Comparison of ENCODE assay signal across 12 cellular contexts in the genomic region with DNA sequence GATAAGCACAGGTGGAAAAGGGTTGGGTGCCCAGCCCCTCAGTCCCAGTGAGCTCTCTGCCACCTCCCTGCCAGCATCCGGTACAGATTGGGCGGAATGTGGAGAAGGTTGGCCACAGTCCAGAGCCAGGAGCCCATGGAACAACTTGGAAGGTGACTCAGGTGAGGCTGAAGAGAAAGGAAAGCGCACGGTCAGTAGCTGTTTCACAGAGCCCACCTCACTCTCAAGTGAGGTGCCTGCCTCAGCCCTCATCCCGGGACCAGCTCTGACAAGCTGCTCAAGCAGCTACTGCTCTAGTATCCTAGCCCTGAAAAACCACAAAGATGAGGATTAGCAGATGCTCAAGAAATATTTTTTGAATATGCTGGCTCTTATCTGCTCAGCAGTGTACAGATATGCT. TPM values are rescaled to one million over a fixed set of nuclear protein-coding genes. Genes with fewer than 3 reads are reported as not detected.
DNase-seq lines count a peak whose midpoint lies in the region; ATAC-seq, FAIRE-seq and TF ChIP-seq lines count a peak whose summit lies in the region.
"Had no signal": no experiment of that assay in that cellular context is flagged by ENCODE, and none has a peak within 500 bp of the region (broad histone marks: within the 10 kb centered on the region; RNA-seq: fewer than 3 reads in every experiment).

No MANE protein-coding gene starts in this region.

- peak overlapping the region in 3 of 10 donors; percentile 95 to 96 (median 96) for H3K4me3 Mint-ChIP-seq in naive thymus-derived CD4-positive, alpha-beta T cell

- TF ChIP-seq EP300 in GM12878 (IDR thresholded peaks at IDR 0.05; ENCODE audit: borderline replicate concordance in 1 of 2, control insufficient read depth in 1 of 2, low read depth in 2 of 2, low read length in 2 of 2) = no peak

- H3K9ac ChIP-seq in GM12878 (ENCODE audit: control insufficient read depth, insufficient read depth, low read length) = no peak overlapping the region
- H3K9ac ChIP-seq: BLaER1 had no signal

- H3K79me2 ChIP-seq in GM12878 (ENCODE audit: control insufficient read depth, insufficient read depth, low read length) = peaks cover 29% of the 10 kb centered on the region

- CTCF ChIA-PET in GM12878 (lab: Yijun Ruan, JAX) = no interaction called here
- CTCF ChIA-PET in naive thymus-derived CD4-positive, alpha-beta T cell (lab: Charles Lee) = interaction anchor here (0.6 kb wide), 1 partner anchor 41 kb away, joined by 4 read pairs; no protein-coding TSS in a partner anchor

- H3K4me2 ChIP-seq in GM12878 (ENCODE audit: control insufficient read depth, insufficient read depth) = no peak overlapping the region

- H3K27me3 ChIP-seq in cardiac muscle cell = no peaks in the 10 kb centered on the region
- H3K27me3 ChIP-seq in GM12878 (replicated peaks in 1 of 2; ENCODE audit: control insufficient read depth in 2 of 2, insufficient read depth in 2 of 2, low read length in 1 of 2) = no peaks in the 10 kb centered on the region
- no peaks in the 10 kb centered on the region for H3K27me3 ChIP-seq in naive thymus-derived CD4-positive, alpha-beta T cell (ENCODE audit: control insufficient read depth in 2 of 2, insufficient read depth in 2 of 2, low read length in 2 of 2)
- H3K27me3 ChIP-seq in upper lobe of right lung = no peaks in the 10 kb centered on the region
- no peaks in the 10 kb centered on the region for H3K27me3 ChIP-seq in spleen (replicated peaks in 1 of 7)
- H3K27me3 ChIP-seq: BLaER1, brain microvascular endothelial cell had no signal

- in situ Hi-C loops in GM12878 (cut with MboI) = no loop called here

- no peak for TF ChIP-seq RAD21 in GM12878 (IDR thresholded peaks at IDR 0.05; ENCODE audit: insufficient read depth, low read depth, low read length)

- TF ChIP-seq POLR2A in GM12878 (IDR thresholded peaks at IDR 0.05; ENCODE audit: low read depth, low read length) (0 out of 2 replicates have a peak, but pooled peaks have one; percentile 9), spleen (IDR thresholded peaks at IDR 0.05) (no peak)

- H3K36me3 Mint-ChIP-seq in naive thymus-derived CD4-positive, alpha-beta T cell = peaks cover 4 to 27% (median 20%) of the 10 kb centered on the region in 5 donors

- peak overlapping the region; percentile 91 for H3K27ac ChIP-seq in cardiac muscle cell
- no peak overlapping the region for H3K27ac ChIP-seq in GM12878 (ENCODE audit: control insufficient read depth, insufficient read depth)
- peak overlapping the region; percentile 96 for H3K27ac ChIP-seq in naive thymus-derived CD4-positive, alpha-beta T cell (ENCODE audit: low read depth, low read length)
- peak overlapping the region; percentile 97 for H3K27ac ChIP-seq in upper lobe of right lung
- H3K27ac ChIP-seq in spleen = peak overlapping the region in 4 of 8 donors; percentile 99 to 100 (median 99)
- H3K27ac ChIP-seq: BLaER1 had no signal

- no peak overlapping the region for H3K4me3 ChIP-seq in cardiac muscle cell
- H3K4me3 ChIP-seq in GM12878 = no peak overlapping the region
- no peak overlapping the region for H3K4me3 ChIP-seq in naive thymus-derived CD4-positive, alpha-beta T cell (ENCODE audit: low read length)
- H3K4me3 ChIP-seq in upper lobe of right lung = no peak overlapping the region
- H3K4me3 ChIP-seq in spleen = no peak overlapping the region

- no peaks in the 10 kb centered on the region for H3K9me3 Mint-ChIP-seq in naive thymus-derived CD4-positive, alpha-beta T cell

- H3K9me3 ChIP-seq in cardiac muscle cell (ENCODE audit: low read depth) = no peaks in the 10 kb centered on the region
- no peaks in the 10 kb centered on the region for H3K9me3 ChIP-seq in GM12878 (replicated peaks; ENCODE audit: control insufficient read depth, insufficient read depth, low read length)
- no peaks in the 10 kb centered on the region for H3K9me3 ChIP-seq in naive thymus-derived CD4-positive, alpha-beta T cell (ENCODE audit: control insufficient read depth in 2 of 3, low read length in 3 of 3)
- no peaks in the 10 kb centered on the region for H3K9me3 ChIP-seq in upper lobe of right lung
- no peaks in the 10 kb centered on the region for H3K9me3 ChIP-seq in spleen
- H3K9me3 ChIP-seq: BLaER1 had no signal

- RAD21 ChIA-PET in GM12878 (lab: Charles Lee; ENCODE audit: unreplicated experiment) = interaction anchor here (0.8 kb wide), 1 partner anchor 134 kb away, joined by 3 read pairs; no protein-coding TSS in a partner anchor

- no peak overlapping the region for H2AFZ ChIP-seq in GM12878 (ENCODE audit: control insufficient read depth, low read depth, low read length)

- DNase-seq in cardiac muscle cell (ENCODE audit: low read depth in 1 of 2, low spot score in 1 of 2) (no peak), cardiac septum (ENCODE audit: low spot score) (no peak), GM12878 (ENCODE audit: low read depth, low spot score) (no peak), upper lobe of right lung (no peak), spleen (no peak), T1000 (lab: John Stamatoyannopoulos, UW) (no peak)
- DNase-seq in naive thymus-derived CD4-positive, alpha-beta T cell = no peak
- no peak for DNase-seq in stimulated activated CD4-positive, alpha-beta T cell treated with anti-CD3 and anti-CD28 coated beads, Interleukin-4, amount 100 ng/mL, for 24 hours
- DNase-seq: brain microvascular endothelial cell, head of caudate nucleus, OCI-M1 had no signal

- peaks cover 12 to 54% (median 37%) of the 10 kb centered on the region in 7 donors for H3K4me1 Mint-ChIP-seq in naive thymus-derived CD4-positive, alpha-beta T cell

- peaks cover 6% of the 10 kb centered on the region; the same call in 1 of the 2 replicates for H4K20me1 ChIP-seq in GM12878 (ENCODE audit: control insufficient read depth, insufficient read depth)

- no peak for FAIRE-seq in GM12878 (lab: Jason Lieb, UNC)

- BruUV-seq in GM12878 (replicated peaks; lab: Mats Ljungman, UMichigan) = no TSS peak

- H3K27ac Mint-ChIP-seq in naive thymus-derived CD4-positive, alpha-beta T cell = peak overlapping the region; percentile 3 to 99 (median 87)

- SMC1A ChIA-PET in GM12878 (lab: Charles Lee; ENCODE audit: uncharacterized antibody, unreplicated experiment) = interaction anchor here (0.7 kb wide), 1 partner anchor 25 kb away, joined by 3 read pairs; no protein-coding TSS in a partner anchor

- 100% methylated on average over 3 of the region's 5 CpGs for WGBS in GM12878 (ENCODE audit: insufficient coverage, insufficient replicate concordance, low lambda C conversion rate, missing lambda C conversion rate)
- WGBS in spleen, 5 donors = 93 to 96% (median 95%) methylated on average over 5 of the region's 5 CpGs

- TF ChIP-seq CTCF in cardiac muscle cell (IDR thresholded peaks at IDR 0.05; ENCODE audit: low read depth, low read length) (no peak), GM12878 (IDR thresholded peaks at IDR 0.05 in 2 of 3, conservative IDR thresholded peaks at IDR 0.05 in 1 of 3; ENCODE audit: control insufficient read depth in 2 of 3, extremely low read depth in 1 of 3, insufficient read depth in 1 of 3, low read depth in 3 of 3, low read length in 3 of 3) (no peak), upper lobe of right lung (IDR thresholded peaks at IDR 0.05) (no peak), spleen (IDR thresholded peaks at IDR 0.05 in 8 of 11, conservative IDR thresholded peaks at IDR 0.05 in 3 of 11) (no peak)

- POLR2A ChIA-PET in GM12878 (lab: Charles Lee) = interaction anchor here (0.5 kb wide), 1 partner anchor 58 kb away, joined by 4 read pairs; no protein-coding TSS in a partner anchor
- POLR2A ChIA-PET in naive thymus-derived CD4-positive, alpha-beta T cell (lab: Charles Lee) = no interaction called here

- no peaks in the 10 kb centered on the region for H3K27me3 Mint-ChIP-seq in naive thymus-derived CD4-positive, alpha-beta T cell

- intact Hi-C loops in cardiac septum (cut with DNase I) (no loop called here), GM12878 (cut with micrococcal nuclease; ENCODE audit: unreplicated experiment) (loop anchor here (5.0 kb wide), 1 partner anchor 452 kb away; a partner anchor contains a TSS), upper lobe of right lung (cut with DNase I) (no loop called here), spleen (cut with DNase I; ENCODE audit: low total_unique reads) (no loop called here)
- intact Hi-C loops in naive thymus-derived CD4-positive, alpha-beta T cell (cut with micrococcal nuclease) = loop anchor here in 1 of 2 donors (2.0 to 10.0 kb wide), 6 partner anchors 176 to 917 kb away; a partner anchor contains a TSS

- H3K4me1 ChIP-seq in cardiac muscle cell (ENCODE audit: low read depth) (peaks cover 12% of the 10 kb centered on the region), GM12878 (ENCODE audit: control insufficient read depth, insufficient read depth, low read length) (peaks cover 9% of the 10 kb centered on the region), upper lobe of right lung (peaks cover 26% of the 10 kb centered on the region), spleen (peaks cover 23 to 83% (median 47%) of the 10 kb centered on the region in 6 donors)
- peaks cover 18 to 24% of the 10 kb centered on the region in 2 donors for H3K4me1 ChIP-seq in naive thymus-derived CD4-positive, alpha-beta T cell (ENCODE audit: control insufficient read depth in 2 of 2, insufficient read depth in 2 of 2, low read length in 2 of 2)

- ATAC-seq in GM12878 (no peak), upper lobe of right lung (no peak)
- ATAC-seq in naive thymus-derived CD4-positive, alpha-beta T cell = no peak

- H3K36me3 ChIP-seq in cardiac muscle cell = peaks cover 16% of the 10 kb centered on the region
- peaks cover 11 to 25% of the 10 kb centered on the region in 2 experiments for H3K36me3 ChIP-seq in GM12878 (ENCODE audit: control insufficient read depth in 2 of 2, insufficient read depth in 2 of 2, low read length in 1 of 2)
- peaks cover 0 to 45% (median 3%) of the 10 kb centered on the region in 3 experiments for H3K36me3 ChIP-seq in naive thymus-derived CD4-positive, alpha-beta T cell (ENCODE audit: control insufficient read depth in 2 of 3, insufficient read depth in 3 of 3, low read length in 3 of 3)
- H3K36me3 ChIP-seq in upper lobe of right lung = peaks cover 47% of the 10 kb centered on the region
- H3K36me3 ChIP-seq in spleen = peaks cover 0 to 80% (median 36%) of the 10 kb centered on the region in 6 donors

RNA-seq across cellular contexts. Expression of a gene that starts 1.1 kb away (rescaled TPM):
- 29.4 and 34.9 TPM in 2 replicates for total RNA-seq in cardiac muscle cell
- 42.5 and 61.4 TPM in 2 replicates for polyA plus RNA-seq in cardiac muscle cell
- total RNA-seq in cardiac septum = 63.4 TPM
- total RNA-seq in GM12878 (2013; cell fraction: nucleolus; rRNA removed) = 68.0 and 70.0 TPM in 2 replicates
- 9.6 and 10.7 TPM in 2 replicates for total RNA-seq in GM12878 (2014; rRNA removed)
- 6.2 and 7.1 TPM in 2 replicates for total RNA-seq in GM12878 (2014; rRNA removed; fragmentation: Illumina TruSeq; extraction: Trizol)
- total RNA-seq in GM12878 (2021) = 30.9 and 31.4 TPM in 2 replicates
- 9.2 TPM for polyA plus RNA-seq in GM12878 (2011; ENCODE audit: low read depth)
- polyA plus RNA-seq in GM12878 (2011; rRNA removed) = 9.6 and 12.3 TPM in 2 replicates
- polyA plus RNA-seq in GM12878 (2011; cell fraction: cytosol; rRNA removed) = 16.2 and 16.5 TPM in 2 replicates
- polyA plus RNA-seq in GM12878 (2011; cell fraction: nucleus; rRNA removed) = 31.7 and 36.4 TPM in 2 replicates
- 31.3 and 32.3 TPM in 2 replicates for polyA plus RNA-seq in GM12878 (2012)
- 3.4 and 9.1 TPM in 2 replicates for polyA plus RNA-seq in GM12878 (2014; fragmentation: Illumina TruSeq; extraction: Trizol)
- polyA plus RNA-seq in GM12878 (2014; fragmentation: Nextera tagmentation; extraction: Ambion mirVana) = 1 to 10 TPM; 2.0 to 3.6 TPM
- polyA plus RNA-seq in GM12878 (2014; rRNA removed) = 25.8 and 27.9 TPM in 2 replicates
- polyA plus RNA-seq in GM12878 (2016; fragmentation: Nextera tagmentation; extraction: Ambion mirVana) = 10 to 100 TPM; 18.3 to 20.0 TPM
- polyA minus RNA-seq in GM12878 (2011; rRNA and poly(A)+ RNA removed) = 10.9 and 26.3 TPM in 2 replicates
- polyA minus RNA-seq in GM12878 (2011; cell fraction: cytosol; rRNA and poly(A)+ RNA removed) = 12.2 and 16.9 TPM in 2 replicates
- 35.1 and 46.4 TPM in 2 replicates for polyA minus RNA-seq in GM12878 (2011; cell fraction: nucleus; rRNA and poly(A)+ RNA removed)
- total RNA-seq in naive thymus-derived CD4-positive, alpha-beta T cell = 10 to 100 TPM; 43.8 to 88.6 (median 69.4) TPM
- polyA plus RNA-seq in naive thymus-derived CD4-positive, alpha-beta T cell = 10 to 100 TPM; 12.3 to 14.0 TPM
- total RNA-seq in upper lobe of right lung = 85.2 TPM
- total RNA-seq in spleen = 10 to 100 TPM; 21.3 to 68.6 (median 47.5) TPM
- polyA plus RNA-seq in spleen = 10 to 100 TPM; 18.6 to 41.5 (median 28.5) TPM

RNA-seq across cellular contexts. Expression of a gene that starts 5.5 kb away (rescaled TPM):
- total RNA-seq in cardiac muscle cell (80.4 and 129 TPM in 2 replicates), cardiac septum (41.2 TPM), GM12878 (2014; rRNA removed) (189 and 194 TPM in 2 replicates), GM12878 (2014; rRNA removed; fragmentation: Illumina TruSeq; extraction: Trizol) (120 and 127 TPM in 2 replicates), GM12878 (2021) (163 and 168 TPM in 2 replicates), upper lobe of right lung (78.8 TPM), spleen (10 to 100 TPM; 50.5 to 76.8 (median 62.2) TPM)
- polyA plus RNA-seq in cardiac muscle cell (186 and 203 TPM in 2 replicates), GM12878 (2011; rRNA removed) (91.4 and 179 TPM in 2 replicates), GM12878 (2014; fragmentation: Illumina TruSeq; extraction: Trizol) (88.4 and 164 TPM in 2 replicates), GM12878 (2014; fragmentation: Nextera tagmentation; extraction: Ambion mirVana) (100 to 1,000 TPM; 405 to 607 TPM), GM12878 (2014; rRNA removed) (204 and 214 TPM in 2 replicates), GM12878 (2016; fragmentation: Nextera tagmentation; extraction: Ambion mirVana) (100 to 1,000 TPM; 256 to 277 TPM), spleen (100 to 1,000 TPM in 2 of 3 donors, 10 to 100 TPM in 1; 88.2 to 121 (median 104) TPM)
- 28.7 and 28.9 TPM in 2 replicates for total RNA-seq in GM12878 (2013; cell fraction: nucleolus; rRNA removed)
- 83.6 TPM for polyA plus RNA-seq in GM12878 (2011; ENCODE audit: low read depth)
- 259 and 394 TPM in 2 replicates for polyA plus RNA-seq in GM12878 (2011; cell fraction: cytosol; rRNA removed)
- polyA plus RNA-seq in GM12878 (2011; cell fraction: nucleus; rRNA removed) = 240 and 253 TPM in 2 replicates
- polyA plus RNA-seq in GM12878 (2012) = 92.0 and 97.7 TPM in 2 replicates
- polyA minus RNA-seq in GM12878 (2011; rRNA and poly(A)+ RNA removed) = 121 and 171 TPM in 2 replicates
- polyA minus RNA-seq in GM12878 (2011; cell fraction: cytosol; rRNA and poly(A)+ RNA removed) = 35.1 and 47.9 TPM in 2 replicates
- 25.6 and 46.9 TPM in 2 replicates for polyA minus RNA-seq in GM12878 (2011; cell fraction: nucleus; rRNA and poly(A)+ RNA removed)
- 100 to 1,000 TPM in 1 of 5 experiments, 10 to 100 TPM in 4; 35.4 to 117 (median 39.9) TPM for total RNA-seq in naive thymus-derived CD4-positive, alpha-beta T cell
- 100 to 1,000 TPM; 141 to 150 TPM for polyA plus RNA-seq in naive thymus-derived CD4-positive, alpha-beta T cell

RNA-seq across cellular contexts. Expression of a gene that starts 13.2 kb away (rescaled TPM):
- total RNA-seq in cardiac muscle cell (0.49 TPM in 1 of 2 replicates, not detected in the other), cardiac septum (not detected), GM12878 (2014; rRNA removed) (not detected in 2 replicates), GM12878 (2014; rRNA removed; fragmentation: Illumina TruSeq; extraction: Trizol) (not detected in 2 replicates), GM12878 (2021) (not detected in 2 replicates), upper lobe of right lung (not detected), spleen (not detected)
- polyA plus RNA-seq in cardiac muscle cell (not detected in 2 replicates), GM12878 (2011; rRNA removed) (not detected in 2 replicates), GM12878 (2014; fragmentation: Illumina TruSeq; extraction: Trizol) (not detected in 2 replicates), GM12878 (2014; fragmentation: Nextera tagmentation; extraction: Ambion mirVana) (not detected), GM12878 (2014; rRNA removed) (not detected in 2 replicates), GM12878 (2016; fragmentation: Nextera tagmentation; extraction: Ambion mirVana) (not detected), spleen (not detected)
- total RNA-seq in GM12878 (2013; cell fraction: nucleolus; rRNA removed) = not detected in 2 replicates
- polyA plus RNA-seq in GM12878 (2011; ENCODE audit: low read depth) = not detected
- polyA plus RNA-seq in GM12878 (2011; cell fraction: cytosol; rRNA removed) = not detected in 2 replicates
- polyA plus RNA-seq in GM12878 (2011; cell fraction: nucleus; rRNA removed) = not detected in 2 replicates
- polyA plus RNA-seq in GM12878 (2012) = 0.05 TPM in 1 of 2 replicates, not detected in the other
- polyA minus RNA-seq in GM12878 (2011; rRNA and poly(A)+ RNA removed) = not detected in 2 replicates
- not detected in 2 replicates for polyA minus RNA-seq in GM12878 (2011; cell fraction: cytosol; rRNA and poly(A)+ RNA removed)
- polyA minus RNA-seq in GM12878 (2011; cell fraction: nucleus; rRNA and poly(A)+ RNA removed) = not detected in 2 replicates
- not detected for total RNA-seq in naive thymus-derived CD4-positive, alpha-beta T cell
- not detected for polyA plus RNA-seq in naive thymus-derived CD4-positive, alpha-beta T cell

RNA-seq across cellular contexts. Expression of a gene that starts 52.5 kb away (rescaled TPM):
- total RNA-seq in cardiac muscle cell (8.7 and 8.9 TPM in 2 replicates), cardiac septum (0.40 TPM), GM12878 (2014; rRNA removed) (not detected in 2 replicates), GM12878 (2014; rRNA removed; fragmentation: Illumina TruSeq; extraction: Trizol) (not detected in 2 replicates), GM12878 (2021) (not detected in 2 replicates), upper lobe of right lung (13.0 TPM), spleen (under 1 TPM; 0.10 to 0.32 (median 0.24) TPM)
- polyA plus RNA-seq in cardiac muscle cell (3.4 and 5.9 TPM in 2 replicates), GM12878 (2011; rRNA removed) (0.01 TPM in 1 of 2 replicates, not detected in the other), GM12878 (2014; fragmentation: Illumina TruSeq; extraction: Trizol) (0.01 TPM in 1 of 2 replicates, not detected in the other), GM12878 (2014; fragmentation: Nextera tagmentation; extraction: Ambion mirVana) (under 1 TPM; 0.02 to 0.04 TPM), GM12878 (2014; rRNA removed) (0.03 TPM in 1 of 2 replicates, not detected in the other), GM12878 (2016; fragmentation: Nextera tagmentation; extraction: Ambion mirVana) (under 1 TPM; 0.06 to 0.11 TPM), spleen (under 1 TPM; 0.11 to 0.13 (median 0.12) TPM)
- not detected in 2 replicates for total RNA-seq in GM12878 (2013; cell fraction: nucleolus; rRNA removed)
- 0.12 TPM for polyA plus RNA-seq in GM12878 (2011; ENCODE audit: low read depth)
- not detected in 2 replicates for polyA plus RNA-seq in GM12878 (2011; cell fraction: cytosol; rRNA removed)
- polyA plus RNA-seq in GM12878 (2011; cell fraction: nucleus; rRNA removed) = not detected in 2 replicates
- polyA plus RNA-seq in GM12878 (2012) = 0.21 and 0.27 TPM in 2 replicates
- polyA minus RNA-seq in GM12878 (2011; rRNA and poly(A)+ RNA removed) = not detected in 2 replicates
- not detected in 2 replicates for polyA minus RNA-seq in GM12878 (2011; cell fraction: cytosol; rRNA and poly(A)+ RNA removed)
- not detected in 2 replicates for polyA minus RNA-seq in GM12878 (2011; cell fraction: nucleus; rRNA and poly(A)+ RNA removed)
- total RNA-seq in naive thymus-derived CD4-positive, alpha-beta T cell = under 1 TPM in 1 of 5 experiments, not detected in 4; 0.07 TPM
- polyA plus RNA-seq in naive thymus-derived CD4-positive, alpha-beta T cell = under 1 TPM in 1 of 2 donors, not detected in 1; 0.08 TPM
